In genomic region chr15:69987492-69988482, GRCh38 we compare ENCODE assay signal across 1 cellular context.
TF ChIP-seq lines count a peak whose summit lies in the region.

No MANE protein-coding gene starts in this region.

TF ChIP-seq in H1, 55 proteins besides CTCF, POLR2A, EP300 and RAD21 (continued from another document):
- TF ChIP-seq BRCA1 (IDR thresholded peaks at IDR 0.05; ENCODE audit: low read depth, low read length) = no peak
- TF ChIP-seq PHF8 (conservative IDR thresholded peaks at IDR 0.05; ENCODE audit: low read depth, low read length) = no peak
- TF ChIP-seq POLR2AphosphoS5 (IDR thresholded peaks at IDR 0.05; ENCODE audit: low read depth, low read length) = no peak
- no peak for TF ChIP-seq NRF1 (IDR thresholded peaks at IDR 0.05; ENCODE audit: low read depth, low read length)
- TF ChIP-seq BACH1 (IDR thresholded peaks at IDR 0.05; ENCODE audit: low read length) = no peak
- no peak for TF ChIP-seq ATF2 (IDR thresholded peaks at IDR 0.05; ENCODE audit: low read length)
- TF ChIP-seq EGR1 (IDR thresholded peaks at IDR 0.05; ENCODE audit: borderline replicate concordance, low read depth, low read length) = no peak
